Comparison of ENCODE assay signal across 24 cellular contexts in the genomic region with DNA sequence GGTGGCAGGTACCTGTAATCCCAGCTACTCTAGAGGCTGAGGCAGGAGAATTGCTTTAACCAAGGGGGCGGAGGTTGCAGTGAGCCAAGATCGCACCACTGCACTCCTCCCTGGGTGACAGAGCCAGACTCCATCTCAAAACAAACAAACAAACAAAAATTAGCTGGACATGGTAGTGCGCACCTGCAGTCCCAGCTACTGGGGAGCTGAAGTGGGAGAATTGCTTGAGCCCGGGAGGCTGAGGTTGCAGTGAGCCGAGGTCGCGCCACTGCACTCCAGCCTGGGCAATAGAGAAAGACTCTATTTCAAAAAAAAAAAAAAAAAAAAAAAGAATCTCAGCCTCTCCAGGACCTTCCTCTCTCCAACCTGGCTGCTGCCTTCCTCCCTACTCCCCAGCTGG.
"Had no signal": no experiment of that assay in that cellular context is flagged by ENCODE, and none has a peak within 500 bp of the region (broad histone marks: within the 10 kb centered on the region; RNA-seq: fewer than 3 reads in every experiment).

No MANE protein-coding gene starts in this region.

- H3K27ac Mint-ChIP-seq: IgD-negative memory B cell, WTC11 had no signal

- H3K36me3 ChIP-seq: SJSA1 had no signal

- H3K4me3 ChIP-seq: ascending aorta, body of pancreas, Peyer's patch, SJSA1 had no signal

- ATAC-seq: body of pancreas, SK-N-SH treated with all-trans-retinoic acid at 6 μM for 48 hours, WTC11 had no signal

- DNase-seq: activated CD4-positive, alpha-beta T cell treated with anti-CD3 and anti-CD28 coated beads for 48 hours; activated CD4-positive, alpha-beta T cell treated with anti-CD3 and anti-CD28 coated beads, Interleukin-2, amount 50 U/mL, for 4 hours; activated CD4-positive, CD25-positive, alpha-beta regulatory T cell treated with anti-CD3 and anti-CD28 coated beads, Interleukin-2, amount 50 U/mL, for 72 hours; activated CD8-positive, alpha-beta memory T cell treated with anti-CD3 and anti-CD28 coated beads, Interleukin-2, amount 50 U/mL, for 4 hours; activated gamma-delta T cell; activated naive CD4-positive, alpha-beta T cell treated with anti-CD3 and anti-CD28 coated beads, Interleukin-2, amount 50 U/mL, for 16 hours; amniotic stem cell; body of pancreas; central memory CD4-positive, alpha-beta T cell; KG1; NCI-H1048; NCI-H146; NCI-H187 treated with DMSO at 0.1 percent for 48 hours; NCI-H2081 treated with DMSO at 0.1 percent for 48 hours; NCI-H446; NCI-H524; Peyer's patch; SHP77; SW 1271 had no signal

- H3K4me3 Mint-ChIP-seq: IgD-negative memory B cell, WTC11 had no signal

- H3K9me3 Mint-ChIP-seq: IgD-negative memory B cell, WTC11 had no signal

- H3K27ac ChIP-seq: ascending aorta, body of pancreas, Peyer's patch, SJSA1 had no signal

- H3K4me1 Mint-ChIP-seq: WTC11 had no signal

- H3K27me3 Mint-ChIP-seq: IgD-negative memory B cell had no signal

- H3K9me3 ChIP-seq: ascending aorta, body of pancreas, Peyer's patch, SJSA1 had no signal

- H3K27me3 ChIP-seq: ascending aorta, body of pancreas, Peyer's patch, SJSA1 had no signal

- H3K4me1 ChIP-seq: ascending aorta, SJSA1 had no signal
